In genomic region chr11:44067266-44067665, GRCh38 we compare ENCODE assay signal across 2 cellular contexts.
TF ChIP-seq lines count a peak whose summit lies in the region.

No MANE protein-coding gene starts in this region.

TF ChIP-seq in HCT116, 20 proteins besides CTCF, POLR2A, EP300 and RAD21 (continued from another document):
- no peak for TF ChIP-seq SRF (IDR thresholded peaks at IDR 0.05; ENCODE audit: low read depth)

TF ChIP-seq in endothelial cell of umbilical vein, 7 proteins besides CTCF, POLR2A, EP300 and RAD21:
- TF ChIP-seq POLR2AphosphoS5 (IDR thresholded peaks at IDR 0.05; ENCODE audit: insufficient read depth, low read depth, low read length) (no peak), GATA2 (IDR thresholded peaks at IDR 0.05; ENCODE audit: insufficient read depth, insufficient read length, low read depth, low read length) (no peak), MYC (IDR thresholded peaks at IDR 0.05; ENCODE audit: low read depth, low read length) (no peak), JUN (IDR thresholded peaks at IDR 0.05; ENCODE audit: borderline replicate concordance, insufficient read depth, insufficient read length, low read depth) (no peak)
